ENCODE assay signal across 9 cellular contexts in the genomic region with DNA sequence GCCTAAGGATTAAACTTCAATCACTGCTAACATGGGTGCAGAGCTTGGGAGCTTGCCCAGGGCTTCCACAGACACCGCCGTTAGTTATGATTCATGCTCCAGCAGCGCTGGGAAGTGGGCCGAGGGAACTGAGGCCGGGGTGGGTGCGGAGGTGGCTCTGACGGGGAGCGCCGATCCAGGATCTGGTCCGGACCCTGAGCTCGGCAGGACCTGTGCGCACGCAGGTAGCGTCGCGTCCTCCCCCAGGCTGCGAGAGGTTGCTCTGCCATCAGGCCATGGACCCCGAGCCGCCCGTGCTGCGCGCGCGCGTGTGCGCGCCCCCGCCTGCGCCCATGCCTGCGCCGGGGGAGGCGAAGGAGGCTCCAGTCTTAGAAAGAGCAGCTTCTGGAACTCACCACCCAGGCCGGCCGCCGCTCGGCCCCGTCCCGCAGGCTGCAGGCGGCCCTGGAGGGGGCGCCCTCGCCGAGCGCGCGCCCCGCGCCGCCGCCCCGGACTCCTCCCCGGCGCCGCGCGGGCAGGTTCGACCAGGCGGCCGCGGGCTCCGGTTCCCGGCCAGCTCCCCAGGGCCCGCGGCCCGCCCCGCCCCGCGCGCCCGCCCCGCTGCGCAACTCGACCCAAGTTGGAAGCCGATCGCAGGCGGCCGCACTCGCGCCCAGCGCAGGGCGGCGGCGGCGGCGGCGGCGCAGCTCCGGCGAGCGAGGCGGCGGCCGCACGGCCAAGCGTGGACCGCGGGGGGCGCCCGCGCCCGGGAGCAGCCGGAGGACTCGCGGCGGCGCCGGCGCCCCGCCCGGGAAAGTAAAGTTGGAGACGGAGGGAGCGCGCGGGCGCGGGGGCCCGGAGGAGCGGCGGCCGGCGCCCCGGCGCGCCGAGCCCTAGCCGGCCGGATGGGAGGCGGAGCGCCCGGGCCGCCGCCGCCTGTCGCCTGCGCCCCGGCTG. TPM values are rescaled to one million over a fixed set of nuclear protein-coding genes. Genes with fewer than 3 reads are reported as not detected.
DNase-seq lines count a peak whose midpoint lies in the region; ATAC-seq and TF ChIP-seq lines count a peak whose summit lies in the region.
"Had no signal": no experiment of that assay in that cellular context is flagged by ENCODE, and none has a peak within 500 bp of the region (broad histone marks: within the 10 kb centered on the region; RNA-seq: fewer than 3 reads in every experiment).

No MANE protein-coding gene starts in this region.

- peak overlapping the region; percentile 9; the same call in 1 of the 2 replicates for H3K4me3 ChIP-seq in LNCaP clone FGC (ENCODE audit: low read depth, low read length)
- peak overlapping the region; percentile 27 to 60 (median 46) for H3K4me3 ChIP-seq in breast epithelium
- H3K4me3 ChIP-seq: lung had no signal

- H3K4me1 ChIP-seq in breast epithelium, result no peaks in the 10 kb centered on the region

- H3K27me3 ChIP-seq in breast epithelium, result peaks cover 0 to 46% of the 10 kb centered on the region in 2 donors

- H3K9me3 Mint-ChIP-seq in type B pancreatic cell, result no peaks in the 10 kb centered on the region

- ATAC-seq in GM21825 (IDR thresholded peaks at IDR 0.05; ENCODE audit: unreplicated experiment), result no peak
- no peak for ATAC-seq in HG03354 (IDR thresholded peaks at IDR 0.05; ENCODE audit: poor library complexity, severe bottlenecking, unreplicated experiment)

- no peak for TF ChIP-seq POLR2A in breast epithelium (IDR thresholded peaks at IDR 0.05)

- in situ Hi-C loops in Caki2 (cut with HindIII; ENCODE audit: low pct_unique_long_range_greater_than_20kb, low sequenced_read_pairs), result no loop called here

- no peaks in the 10 kb centered on the region for H3K36me3 Mint-ChIP-seq in type B pancreatic cell

- peaks cover 8% of the 10 kb centered on the region for H3K4me1 Mint-ChIP-seq in type B pancreatic cell (ENCODE audit: unreplicated experiment)

- H3K27me3 Mint-ChIP-seq in type B pancreatic cell, result peaks cover 39% of the 10 kb centered on the region

- H3K27ac Mint-ChIP-seq in type B pancreatic cell, result no peak overlapping the region

- peak overlapping the region; percentile 82 for H3K4me3 Mint-ChIP-seq in type B pancreatic cell

- TF ChIP-seq CTCF in LNCaP clone FGC (IDR thresholded peaks at IDR 0.05; ENCODE audit: control insufficient read depth, extremely low read depth, insufficient read depth) (peak; percentile 49), breast epithelium (IDR thresholded peaks at IDR 0.05) (no peak), type B pancreatic cell (conservative IDR thresholded peaks at IDR 0.05) (peak; percentile 60)

- DNase-seq in Caki2 (ENCODE audit: low read depth), result peak; percentile 65
- DNase-seq in LNCaP clone FGC (ENCODE audit: low read depth), result no peak
- DNase-seq in breast epithelium (ENCODE audit: low spot score in 2 of 2), result no peak
- peak; percentile 67 for DNase-seq in kidney tubule cell (ENCODE audit: low spot score)
- peak; percentile 79 for DNase-seq in type B pancreatic cell (ENCODE audit: extremely low spot score, unreplicated experiment)
- DNase-seq in DMS79 (lab: John Stamatoyannopoulos, UW), result no peak

- peak overlapping the region in 1 of 2 donors; percentile 12 for H3K27ac ChIP-seq in breast epithelium

- no peaks in the 10 kb centered on the region for H3K9me3 ChIP-seq in breast epithelium

- intact Hi-C loops in breast epithelium (cut with DNase I; ENCODE audit: low total_unique reads), result no loop called here

- no peaks in the 10 kb centered on the region for H3K36me3 ChIP-seq in breast epithelium

RNA-seq across cellular contexts. Expression of a gene that starts 0.6 kb away (rescaled TPM):
- total RNA-seq in Caki2 (2014; rRNA removed; shearing (Covaris generic); ENCODE audit: low replicate concordance), result 17.6 and 27.3 TPM in 2 replicates
- 1 to 10 TPM; 1.6 to 6.9 (median 3.5) TPM for total RNA-seq in breast epithelium
- total RNA-seq in type B pancreatic cell (ENCODE audit: low replicate concordance), result 2.9 and 7.9 TPM in 2 replicates

Comparison
In these comparisons a context has a peak if more than half of its experiments do, and no peak if none do; other contexts are left out.
1. DNase-seq: peak in Caki2 (single experiment), kidney tubule cell (single experiment) and type B pancreatic cell (single experiment); none in LNCaP clone FGC (single experiment), breast epithelium (0 of 2) and DMS79 (single experiment).
2. CTCF ChIP-seq: peak in LNCaP clone FGC (single experiment) and type B pancreatic cell (single experiment); none in breast epithelium (0 of 3).